Comparison of ENCODE assay signal across 19 cellular contexts in the genomic region with DNA sequence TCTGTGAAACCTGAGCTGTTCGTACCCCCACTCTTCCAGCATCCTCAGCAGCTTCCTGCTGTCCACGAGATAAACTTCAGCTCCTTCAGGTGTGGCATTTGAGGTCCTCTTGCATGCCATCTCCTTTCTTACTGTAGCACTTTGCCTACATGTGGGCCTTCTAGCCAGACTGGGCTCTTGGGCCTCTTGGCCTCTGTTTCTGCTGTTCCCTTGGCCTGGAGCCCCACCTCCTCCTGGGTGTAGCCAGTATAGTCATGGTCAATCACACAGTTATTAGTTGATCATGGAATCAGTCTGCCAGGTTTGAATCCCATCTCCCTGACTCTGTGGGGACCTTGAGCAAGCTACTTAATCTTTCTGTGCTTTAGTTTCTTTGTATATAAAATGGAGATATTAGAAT. TPM values are rescaled to one million over a fixed set of nuclear protein-coding genes. Genes with fewer than 3 reads are reported as not detected.
"Had no signal": no experiment of that assay in that cellular context is flagged by ENCODE, and none has a peak within 500 bp of the region (broad histone marks: within the 10 kb centered on the region; RNA-seq: fewer than 3 reads in every experiment).

No MANE protein-coding gene starts in this region.

- H3K27me3 ChIP-seq: body of pancreas, heart right ventricle, ovary, stomach had no signal

- H3K27ac Mint-ChIP-seq: activated CD4-positive, alpha-beta T cell treated with anti-CD3 and anti-CD28 coated beads, Interleukin-2, amount 10 ng/mL, durations not matched to agents 7 days and 5 days; activated CD8-positive, alpha-beta T cell treated with anti-CD3 and anti-CD28 coated beads, Interleukin-2, amount 10 ng/mL, durations not matched to agents 7 days and 5 days had no signal

- H3K4me1 ChIP-seq: body of pancreas had no signal

- H3K27ac ChIP-seq: body of pancreas, heart right ventricle, ovary, skin epidermis had no signal

- H3K4me3 ChIP-seq: body of pancreas, heart right ventricle, ovary, psoas muscle, skin epidermis, stomach had no signal

- H3K4me3 Mint-ChIP-seq: activated CD4-positive, alpha-beta T cell treated with anti-CD3 and anti-CD28 coated beads, Interleukin-2, amount 10 ng/mL, durations not matched to agents 7 days and 5 days; activated CD8-positive, alpha-beta T cell treated with anti-CD3 and anti-CD28 coated beads, Interleukin-2, amount 10 ng/mL, durations not matched to agents 7 days and 5 days; activated naive CD8-positive, alpha-beta T cell treated with anti-CD3 and anti-CD28 coated beads, Interleukin-2, amount 10 ng/mL, durations not matched to agents 7 days and 5 days; naive thymus-derived CD4-positive, alpha-beta T cell had no signal

- H3K4me1 Mint-ChIP-seq: activated CD4-positive, alpha-beta T cell treated with anti-CD3 and anti-CD28 coated beads, Interleukin-2, amount 10 ng/mL, durations not matched to agents 7 days and 5 days had no signal

- H3K9me3 Mint-ChIP-seq: activated CD4-positive, alpha-beta T cell treated with anti-CD3 and anti-CD28 coated beads, Interleukin-2, amount 10 ng/mL, durations not matched to agents 7 days and 5 days; activated naive CD8-positive, alpha-beta T cell treated with anti-CD3 and anti-CD28 coated beads, Interleukin-2, amount 10 ng/mL, durations not matched to agents 7 days and 5 days; naive thymus-derived CD4-positive, alpha-beta T cell had no signal

- H3K9me3 ChIP-seq: body of pancreas, heart right ventricle, ovary, psoas muscle, stomach had no signal

- ATAC-seq: activated CD8-positive, alpha-beta T cell treated with anti-CD3 and anti-CD28 coated beads, Interleukin-2, amount 10 ng/mL, durations not matched to agents 7 days and 5 days; body of pancreas; esophagus mucosa; heart right ventricle; naive thymus-derived CD4-positive, alpha-beta T cell; psoas muscle; right cardiac atrium had no signal

- FAIRE-seq: colon had no signal

- DNase-seq: activated CD4-positive, alpha-beta T cell treated with anti-CD3 and anti-CD28 coated beads, Interleukin-2, amount 10 ng/mL, durations not matched to agents 7 days and 5 days; activated CD8-positive, alpha-beta T cell treated with anti-CD3 and anti-CD28 coated beads, Interleukin-2, amount 10 ng/mL, durations not matched to agents 7 days and 5 days; activated effector memory CD4-positive, alpha-beta T cell treated with anti-CD3 and anti-CD28 coated beads, Interleukin-2, amount 50 U/mL, for 16 hours; activated naive CD8-positive, alpha-beta T cell treated with anti-CD3 and anti-CD28 coated beads, Interleukin-2, amount 10 ng/mL, durations not matched to agents 7 days and 5 days; activated T-cell treated with anti-CD3 and anti-CD28 coated beads, Interleukin-2, amount 50 U/mL, for 48 hours; body of pancreas; heart right ventricle; mesenchymal stem cell; naive thymus-derived CD4-positive, alpha-beta T cell; ovary; right cardiac atrium; stimulated activated CD4-positive, alpha-beta T cell treated with anti-CD3 and anti-CD28 coated beads, Interleukin-15, amount 100 ng/mL, for 24 hours; stimulated activated CD4-positive, alpha-beta T cell treated with anti-CD3 and anti-CD28 coated beads, Interleukin-2, amount 100 ng/mL, for 48 hours; T1000 had no signal

- H3K27me3 Mint-ChIP-seq: activated CD4-positive, alpha-beta T cell treated with anti-CD3 and anti-CD28 coated beads, Interleukin-2, amount 10 ng/mL, durations not matched to agents 7 days and 5 days; activated naive CD8-positive, alpha-beta T cell treated with anti-CD3 and anti-CD28 coated beads, Interleukin-2, amount 10 ng/mL, durations not matched to agents 7 days and 5 days; naive thymus-derived CD4-positive, alpha-beta T cell had no signal

- H3K36me3 ChIP-seq: ovary had no signal

RNA-seq across cellular contexts. Expression of a gene that starts 26.6 kb away (rescaled TPM):
- total RNA-seq: esophagus mucosa had no signal
